In the genomic region with DNA sequence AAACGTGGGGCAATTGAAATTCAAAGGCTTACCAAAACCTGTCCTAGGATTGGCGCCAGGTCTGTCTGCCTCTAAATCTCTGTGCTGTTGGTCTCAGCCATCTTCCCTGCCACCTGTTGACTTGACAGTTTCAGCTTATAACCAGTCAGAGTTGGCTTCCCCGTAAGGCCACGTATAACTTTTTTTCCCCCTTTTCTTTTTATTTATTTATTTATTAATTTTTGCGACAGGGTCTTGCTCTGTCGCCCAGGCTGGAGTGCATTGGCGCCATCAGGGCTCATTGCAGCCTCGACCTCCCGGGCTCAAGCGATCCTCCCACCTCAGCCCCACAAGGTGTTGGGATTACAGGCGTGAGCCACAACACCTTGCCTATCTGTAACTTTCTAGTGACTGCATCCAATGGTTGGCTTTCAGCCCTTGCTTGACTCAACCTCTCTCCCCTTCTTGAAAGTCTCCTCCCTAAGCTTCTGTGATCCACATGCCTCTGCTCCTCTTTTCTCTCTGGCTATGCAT, we compare ENCODE assay signal across 1 cellular context.
TF ChIP-seq lines count a peak whose summit lies in the region.

No MANE protein-coding gene starts in this region.

TF ChIP-seq in GM12878, 131 proteins besides CTCF, POLR2A, EP300 and RAD21:
- TF ChIP-seq RB1 (IDR thresholded peaks at IDR 0.05; ENCODE audit: borderline replicate concordance) (no peak), YY1 (IDR thresholded peaks at IDR 0.05; ENCODE audit: low read depth, low read length) (peak; percentile 20; the same call in 1 of the 2 replicates), TAF1 (IDR thresholded peaks at IDR 0.05; ENCODE audit: borderline replicate concordance, low read depth, low read length) (0 out of 2 replicates have a peak, but pooled peaks have one; percentile 21)
